ENCODE assay signal across 8 cellular contexts in genomic region chr12:124745468-124745890, GRCh38.
DNase-seq lines count a peak whose midpoint lies in the region; ATAC-seq and TF ChIP-seq lines count a peak whose summit lies in the region.

No MANE protein-coding gene starts in this region.

- POLR2A ChIA-PET in MCF 10A (lab: Yijun Ruan, JAX), result interaction anchor here (0.6 to 2.8 kb wide), 6 partner anchors 10 to 1167 kb away, joined by 3 to 16 read pairs (median 4); no protein-coding TSS in a partner anchor
- POLR2A ChIA-PET in CD4-positive, alpha-beta memory T cell (lab: Charles Lee; ENCODE audit: partially characterized antibody), result no interaction called here

- no TSS peak for BruUV-seq in MCF 10A (replicated peaks; lab: Mats Ljungman, UMichigan)

- H3K4me1 ChIP-seq in breast epithelium, result peaks cover 17 to 37% of the 10 kb centered on the region in 2 donors
- peaks cover 16 to 38% of the 10 kb centered on the region in 2 donors for H3K4me1 ChIP-seq in muscle layer of duodenum (ENCODE audit: control insufficient read depth in 1 of 2, insufficient read depth in 2 of 2, low read length in 2 of 2)
- H3K4me1 ChIP-seq in CD4-positive, alpha-beta memory T cell (ENCODE audit: insufficient read depth, low read length), result no peaks in the 10 kb centered on the region

- H3K27ac Mint-ChIP-seq in MCF 10A (ENCODE audit: low read depth, unreplicated experiment) (no peak overlapping the region), type B pancreatic cell (peak overlapping the region; percentile 85)
- H3K27ac Mint-ChIP-seq in dendritic cell treated with granulocyte-macrophage colony-stimulating factor and Interleukin-4, amounts not matched to agents 40 ng/mL and 50 ng/mL, for 4 days, result peak overlapping the region; percentile 84
- H3K27ac Mint-ChIP-seq in CD4-positive, alpha-beta memory T cell, result peak overlapping the region in 2 of 7 donors; percentile 37 to 57

- no peak for TF ChIP-seq CTCF in breast epithelium (IDR thresholded peaks at IDR 0.05)
- TF ChIP-seq CTCF in MCF 10A (IDR thresholded peaks at IDR 0.05; ENCODE audit: unreplicated experiment), result no peak
- TF ChIP-seq CTCF in type B pancreatic cell (conservative IDR thresholded peaks at IDR 0.05), result no peak

- no peaks in the 10 kb centered on the region for H3K27me3 ChIP-seq in breast epithelium
- no peaks in the 10 kb centered on the region for H3K27me3 ChIP-seq in muscle layer of duodenum (ENCODE audit: low read depth, low read length)
- H3K27me3 ChIP-seq in CD4-positive, alpha-beta memory T cell (ENCODE audit: insufficient read depth, low read length), result no peaks in the 10 kb centered on the region

- H3K27me3 Mint-ChIP-seq in MCF 10A (ENCODE audit: insufficient read depth, unreplicated experiment), result no peaks in the 10 kb centered on the region
- peaks cover 1% of the 10 kb centered on the region for H3K27me3 Mint-ChIP-seq in dendritic cell treated with granulocyte-macrophage colony-stimulating factor and Interleukin-4, amounts not matched to agents 40 ng/mL and 50 ng/mL, for 4 days
- H3K27me3 Mint-ChIP-seq in type B pancreatic cell, result no peaks in the 10 kb centered on the region
- H3K27me3 Mint-ChIP-seq in CD4-positive, alpha-beta memory T cell, result peaks cover 3 to 7% of the 10 kb centered on the region in 2 donors

- CTCF ChIA-PET in MCF 10A (lab: Yijun Ruan, JAX), result interaction anchor here (0.9 to 1.5 kb wide), 5 partner anchors 21 to 702 kb away, joined by 3 to 4 read pairs (median 4); no protein-coding TSS in a partner anchor
- CTCF ChIA-PET in CD4-positive, alpha-beta memory T cell (lab: Charles Lee; ENCODE audit: partially characterized antibody), result interaction anchor here (1.2 kb wide), 1 partner anchor 21 kb away, joined by 3 read pairs; no protein-coding TSS in a partner anchor

- H3K27ac ChIP-seq in breast epithelium, result peak overlapping the region; percentile 87 to 91
- peak overlapping the region; percentile 68 for H3K27ac ChIP-seq in muscle layer of duodenum (ENCODE audit: low read length)
- no peak overlapping the region for H3K27ac ChIP-seq in CD4-positive, alpha-beta memory T cell (ENCODE audit: low read depth, low read length)

- peak overlapping the region in 1 of 3 donors; percentile 44 for H3K4me3 ChIP-seq in breast epithelium
- H3K4me3 ChIP-seq in muscle layer of duodenum (ENCODE audit: low read depth in 1 of 2, low read length in 2 of 2), result peak overlapping the region in 1 of 2 donors; percentile 36
- no peak overlapping the region for H3K4me3 ChIP-seq in CD4-positive, alpha-beta memory T cell (ENCODE audit: low read length in 2 of 2)

- H3K9me3 Mint-ChIP-seq in MCF 10A (ENCODE audit: unreplicated experiment) (no peaks in the 10 kb centered on the region), type B pancreatic cell (no peaks in the 10 kb centered on the region)
- no peaks in the 10 kb centered on the region for H3K9me3 Mint-ChIP-seq in dendritic cell treated with granulocyte-macrophage colony-stimulating factor and Interleukin-4, amounts not matched to agents 40 ng/mL and 50 ng/mL, for 4 days
- no peaks in the 10 kb centered on the region for H3K9me3 Mint-ChIP-seq in CD4-positive, alpha-beta memory T cell

- peaks cover 35% of the 10 kb centered on the region for H3K4me1 Mint-ChIP-seq in MCF 10A (ENCODE audit: insufficient read depth, unreplicated experiment)
- peaks cover 59% of the 10 kb centered on the region for H3K4me1 Mint-ChIP-seq in dendritic cell treated with granulocyte-macrophage colony-stimulating factor and Interleukin-4, amounts not matched to agents 40 ng/mL and 50 ng/mL, for 4 days (ENCODE audit: low read depth)
- peaks cover 67% of the 10 kb centered on the region for H3K4me1 Mint-ChIP-seq in type B pancreatic cell (ENCODE audit: unreplicated experiment)
- peaks cover 1 to 19% (median 4%) of the 10 kb centered on the region in 4 donors for H3K4me1 Mint-ChIP-seq in CD4-positive, alpha-beta memory T cell

- no peaks in the 10 kb centered on the region for H3K9me3 ChIP-seq in breast epithelium
- H3K9me3 ChIP-seq in muscle layer of duodenum (ENCODE audit: control insufficient read depth in 1 of 2, low read length in 2 of 2), result no peaks in the 10 kb centered on the region
- no peaks in the 10 kb centered on the region for H3K9me3 ChIP-seq in CD4-positive, alpha-beta memory T cell (ENCODE audit: control insufficient read depth in 1 of 2, low read length in 2 of 2)

- H3K4me3 Mint-ChIP-seq in MCF 10A (ENCODE audit: unreplicated experiment), result no peak overlapping the region
- peak overlapping the region; percentile 43 for H3K4me3 Mint-ChIP-seq in dendritic cell treated with granulocyte-macrophage colony-stimulating factor and Interleukin-4, amounts not matched to agents 40 ng/mL and 50 ng/mL, for 4 days
- H3K4me3 Mint-ChIP-seq in type B pancreatic cell, result peak overlapping the region; percentile 79
- H3K4me3 Mint-ChIP-seq in CD4-positive, alpha-beta memory T cell, result peak overlapping the region in 1 of 8 donors; percentile 4

- no peaks in the 10 kb centered on the region for H3K36me3 Mint-ChIP-seq in MCF 10A (ENCODE audit: insufficient read depth, unreplicated experiment)
- no peaks in the 10 kb centered on the region for H3K36me3 Mint-ChIP-seq in dendritic cell treated with granulocyte-macrophage colony-stimulating factor and Interleukin-4, amounts not matched to agents 40 ng/mL and 50 ng/mL, for 4 days (ENCODE audit: low read depth)
- no peaks in the 10 kb centered on the region for H3K36me3 Mint-ChIP-seq in type B pancreatic cell
- H3K36me3 Mint-ChIP-seq in CD4-positive, alpha-beta memory T cell, result no peaks in the 10 kb centered on the region

- TF ChIP-seq POLR2A in breast epithelium (IDR thresholded peaks at IDR 0.05), result no peak

- intact Hi-C loops in breast epithelium (cut with DNase I; ENCODE audit: low total_unique reads) (no loop called here), MCF 10A (cut with micrococcal nuclease) (loop anchor here (5.0 kb wide), 3 partner anchors 63 to 233 kb away; partner anchors contain the start of gene NCOR2)
- intact Hi-C loops in dendritic cell treated with granulocyte-macrophage colony-stimulating factor and Interleukin-4, amounts not matched to agents 40 ng/mL and 50 ng/mL, for 4 days (cut with micrococcal nuclease), result no loop called here
- intact Hi-C loops in CD4-positive, alpha-beta memory T cell (cut with micrococcal nuclease), result no loop called here

- DNase-seq in breast epithelium (ENCODE audit: low spot score in 2 of 2) (no peak), MCF 10A (ENCODE audit: unreplicated experiment) (no peak), type B pancreatic cell (ENCODE audit: extremely low spot score, unreplicated experiment) (no peak), GF-D8 (lab: John Stamatoyannopoulos, UW) (no peak)
- DNase-seq in CD4-positive, alpha-beta memory T cell, result no peak

- no peaks in the 10 kb centered on the region for H3K36me3 ChIP-seq in breast epithelium
- no peaks in the 10 kb centered on the region for H3K36me3 ChIP-seq in muscle layer of duodenum (ENCODE audit: control insufficient read depth in 1 of 2, insufficient read depth in 2 of 2, low read length in 2 of 2)
- no peaks in the 10 kb centered on the region for H3K36me3 ChIP-seq in CD4-positive, alpha-beta memory T cell (ENCODE audit: insufficient read depth, low read length)

- no peak for ATAC-seq in GM21576 (IDR thresholded peaks at IDR 0.05; ENCODE audit: unreplicated experiment)
